10 cellular contexts compared by ENCODE assay signal in genomic region chr1:27599605-27600499, GRCh38. TPM values are rescaled to one million over a fixed set of nuclear protein-coding genes. Genes with fewer than 3 reads are reported as not detected.
DNase-seq lines count a peak whose midpoint lies in the region; ATAC-seq, FAIRE-seq and TF ChIP-seq lines count a peak whose summit lies in the region.
"Had no signal": no experiment of that assay in that cellular context is flagged by ENCODE, and none has a peak within 500 bp of the region (broad histone marks: within the 10 kb centered on the region; RNA-seq: fewer than 3 reads in every experiment).

No MANE protein-coding gene starts in this region.

- H3K4me1 Mint-ChIP-seq in activated CD4-positive, alpha-beta T cell treated with anti-CD3 and anti-CD28 coated beads, Interleukin-2, amount 10 ng/mL, durations not matched to agents 24 days and 14 days: peaks cover 34% of the 10 kb centered on the region

- no peak overlapping the region for H2AFZ ChIP-seq in keratinocyte (ENCODE audit: control insufficient read depth, low read length)

- H3K9me3 ChIP-seq in SK-N-MC (ENCODE audit: low read depth, low read length) (no peaks in the 10 kb centered on the region), keratinocyte (ENCODE audit: control insufficient read depth, low read depth, low read length) (no peaks in the 10 kb centered on the region), MG63 (no peaks in the 10 kb centered on the region)

- peaks cover 7% of the 10 kb centered on the region for H3K9me1 ChIP-seq in keratinocyte (ENCODE audit: control insufficient read depth, extremely low read depth, insufficient read depth, low read length)

- H3K27me3 Mint-ChIP-seq in activated CD4-positive, alpha-beta T cell treated with anti-CD3 and anti-CD28 coated beads, Interleukin-2, amount 10 ng/mL, durations not matched to agents 24 days and 14 days: no peaks in the 10 kb centered on the region

- no peaks in the 10 kb centered on the region for H3K9me3 Mint-ChIP-seq in activated CD4-positive, alpha-beta T cell treated with anti-CD3 and anti-CD28 coated beads, Interleukin-2, amount 10 ng/mL, durations not matched to agents 24 days and 14 days

- peaks cover 2% of the 10 kb centered on the region for H3K36me3 Mint-ChIP-seq in activated CD4-positive, alpha-beta T cell treated with anti-CD3 and anti-CD28 coated beads, Interleukin-2, amount 10 ng/mL, durations not matched to agents 24 days and 14 days (ENCODE audit: low read depth)

- DNase-seq in activated CD4-positive, alpha-beta T cell treated with anti-CD3 and anti-CD28 coated beads, Interleukin-2, amount 10 ng/mL, durations not matched to agents 24 days and 14 days: no peak
- no peak for DNase-seq in activated CD4-positive, alpha-beta T cell treated with anti-CD3 and anti-CD28 coated beads, Interleukin-2, amount 50 U/mL, for 1 hour
- no peak for DNase-seq in SK-N-MC (ENCODE audit: low read depth, low spot score)
- DNase-seq in keratinocyte (ENCODE audit: low read depth, low spot score): no peak
- peak in 1 of 49 donors; percentile 94 for DNase-seq in substantia nigra (lab: John Stamatoyannopoulos, UW)
- DNase-seq in MG63: no peak
- no peak for DNase-seq in SHP77 (lab: John Stamatoyannopoulos, UW)

- H3K4me3 Mint-ChIP-seq in activated CD4-positive, alpha-beta T cell treated with anti-CD3 and anti-CD28 coated beads, Interleukin-2, amount 10 ng/mL, durations not matched to agents 24 days and 14 days: peak overlapping the region; percentile 55

- H3K4me2 ChIP-seq in keratinocyte (ENCODE audit: control insufficient read depth, extremely low read depth, insufficient read depth, low read depth, low read length): peak overlapping the region; percentile 39

- H3K4me3 ChIP-seq in SK-N-MC: peak overlapping the region; percentile 59
- no peak overlapping the region for H3K4me3 ChIP-seq in keratinocyte (ENCODE audit: control insufficient read depth in 2 of 3, extremely low read depth in 1 of 3, insufficient read depth in 2 of 3, low read depth in 1 of 3, low read length in 3 of 3)
- no peak overlapping the region for H3K4me3 ChIP-seq in MG63

- TF ChIP-seq CTCF in keratinocyte (optimal IDR thresholded peaks at IDR 0.05 in 1 of 3, IDR thresholded peaks at IDR 0.05 in 1 of 3, conservative IDR thresholded peaks at IDR 0.05 in 1 of 3; ENCODE audit: extremely low read depth in 1 of 3, insufficient read depth in 2 of 3, low read length in 3 of 3): peak in 2 of 3 experiments; percentile 38 to 45

- peak; percentile 52 for FAIRE-seq in keratinocyte (lab: Jason Lieb, UNC)
- FAIRE-seq: D721Med had no signal

- peaks cover 81% of the 10 kb centered on the region for H3K79me2 ChIP-seq in keratinocyte (ENCODE audit: control insufficient read depth, insufficient read depth, low read length)

- intact Hi-C loops in activated CD4-positive, alpha-beta T cell treated with anti-CD3 and anti-CD28 coated beads, Interleukin-2, amount 10 ng/mL, durations not matched to agents 24 days and 14 days (cut with micrococcal nuclease): no loop called here

- H3K27ac ChIP-seq in SK-N-MC (peak overlapping the region; percentile 54), keratinocyte (ENCODE audit: control insufficient read depth, insufficient read depth, low read length) (no peak overlapping the region), substantia nigra (ENCODE audit: low read depth, low read length, poor library complexity, severe bottlenecking) (peak overlapping the region; percentile 35)

- H3K36me3 ChIP-seq in SK-N-MC (ENCODE audit: insufficient read depth, low read length) (no peaks in the 10 kb centered on the region), keratinocyte (ENCODE audit: control insufficient read depth in 2 of 2, extremely low read depth in 1 of 2, insufficient read depth in 2 of 2, low read length in 2 of 2) (peaks cover 0 to 2% of the 10 kb centered on the region in 2 experiments), MG63 (no peaks in the 10 kb centered on the region; the same call in none of the 2 replicates)

- H3K27me3 ChIP-seq in keratinocyte (ENCODE audit: control insufficient read depth, extremely low read depth, insufficient read depth, low read length) (no peaks in the 10 kb centered on the region), MG63 (no peaks in the 10 kb centered on the region)

- H3K27ac Mint-ChIP-seq in activated CD4-positive, alpha-beta T cell treated with anti-CD3 and anti-CD28 coated beads, Interleukin-2, amount 10 ng/mL, durations not matched to agents 24 days and 14 days: peak overlapping the region; percentile 43

- dilution Hi-C loops in keratinocyte (cut with MboI; ENCODE audit: extremely low pct_ligation_motif_present, low sequenced_read_pairs): loop anchor here (25.0 kb wide), 1 partner anchor 188 kb away; no protein-coding TSS in a partner anchor

- H3K4me1 ChIP-seq in keratinocyte (ENCODE audit: control insufficient read depth, extremely low read depth, insufficient read depth, low read length): peaks cover 49% of the 10 kb centered on the region

- ATAC-seq in HG02970 (IDR thresholded peaks at IDR 0.05; ENCODE audit: low FRiP score, unreplicated experiment): no peak

- H4K20me1 ChIP-seq in keratinocyte (ENCODE audit: control insufficient read depth, extremely low read depth, insufficient read depth, low read length): peaks cover 42% of the 10 kb centered on the region

- no peak overlapping the region for H3K9ac ChIP-seq in SK-N-MC (ENCODE audit: insufficient read length)
- H3K9ac ChIP-seq in keratinocyte (ENCODE audit: control insufficient read depth, extremely low read depth, insufficient read depth, low read length): no peak overlapping the region

RNA-seq across cellular contexts. Expression of gene AHDC1, which starts 4.1 kb away (rescaled TPM):
- total RNA-seq in activated CD4-positive, alpha-beta T cell treated with anti-CD3 and anti-CD28 coated beads, Interleukin-2, amount 10 ng/mL, durations not matched to agents 24 days and 14 days: 33.9 and 34.7 TPM in 2 replicates
- 3.9 to 4.2 TPM (median 4.1 TPM) in 3 replicates for polyA plus RNA-seq in keratinocyte
- 7.2 TPM for polyA plus RNA-seq in keratinocyte (2011; ENCODE audit: low read depth)
- 3.6 and 5.3 TPM in 2 replicates for polyA plus RNA-seq in keratinocyte (2011; cell fraction: cytosol; rRNA removed)
- polyA plus RNA-seq in keratinocyte (2011; cell fraction: nucleus; rRNA removed): 24.5 and 32.9 TPM in 2 replicates
- 13.6 and 18.7 TPM in 2 replicates for polyA plus RNA-seq in keratinocyte (2012; ENCODE audit: low replicate concordance)
- 7.9 to 15.7 TPM (median 10.4 TPM) in 3 replicates for polyA minus RNA-seq in keratinocyte
- polyA minus RNA-seq in keratinocyte (2011; cell fraction: cytosol; rRNA and poly(A)+ RNA removed): 8.8 TPM
- polyA minus RNA-seq in keratinocyte (2011; cell fraction: nucleus; rRNA and poly(A)+ RNA removed): 19.1 and 26.2 TPM in 2 replicates
- total RNA-seq in MG63 (2014; rRNA removed; shearing (Covaris generic); ENCODE audit: low replicate concordance): 10.4 and 11.5 TPM in 2 replicates

RNA-seq across cellular contexts. Expression of gene FGR, which starts 35.1 kb away (rescaled TPM):
- 0.19 and 0.21 TPM in 2 replicates for total RNA-seq in activated CD4-positive, alpha-beta T cell treated with anti-CD3 and anti-CD28 coated beads, Interleukin-2, amount 10 ng/mL, durations not matched to agents 24 days and 14 days
- polyA plus RNA-seq in keratinocyte: 0.04 to 0.17 TPM in 2 of 3 replicates, not detected in the other
- polyA plus RNA-seq in keratinocyte (2011; ENCODE audit: low read depth): 0.24 TPM
- polyA plus RNA-seq in keratinocyte (2011; cell fraction: cytosol; rRNA removed): 0.04 and 0.06 TPM in 2 replicates
- polyA plus RNA-seq in keratinocyte (2011; cell fraction: nucleus; rRNA removed): not detected in 2 replicates
- polyA plus RNA-seq in keratinocyte (2012; ENCODE audit: low replicate concordance): 0.06 TPM in 1 of 2 replicates, not detected in the other
- polyA minus RNA-seq in keratinocyte: not detected in 3 replicates
- not detected for polyA minus RNA-seq in keratinocyte (2011; cell fraction: cytosol; rRNA and poly(A)+ RNA removed)
- polyA minus RNA-seq in keratinocyte (2011; cell fraction: nucleus; rRNA and poly(A)+ RNA removed): not detected in 2 replicates
- not detected in 2 replicates for total RNA-seq in MG63 (2014; rRNA removed; shearing (Covaris generic); ENCODE audit: low replicate concordance)
- total RNA-seq: fibroblast of lung had no signal
- polyA plus RNA-seq: fibroblast of lung had no signal
